ENCODE assay signal across 16 cellular contexts in genomic region chr2:20346565-20347127, GRCh38. TPM values are rescaled to one million over a fixed set of nuclear protein-coding genes. Genes with fewer than 3 reads are reported as not detected.
A peak's percentile ranks its signal among the peaks of the same experiment; 100 is the strongest.
DNase-seq lines count a peak whose midpoint lies in the region; ATAC-seq, FAIRE-seq and TF ChIP-seq lines count a peak whose summit lies in the region.
"Had no signal": no experiment of that assay in that cellular context is flagged by ENCODE, and none has a peak within 500 bp of the region (broad histone marks: within the 10 kb centered on the region; RNA-seq: fewer than 3 reads in every experiment).

No MANE protein-coding gene starts in this region.

- no peak for TF ChIP-seq POLR2A in right lobe of liver (IDR thresholded peaks at IDR 0.05)

- 39% methylated on average over 2 of the region's 2 CpGs for WGBS in right lobe of liver (ENCODE audit: insufficient coverage, low coverage, low lambda C conversion rate, missing lambda C conversion rate)
- 23 to 31% methylated on average over 2 of the region's 2 CpGs for WGBS in pancreas, 2 donors

- peak overlapping the region; percentile 35 for H3K4me3 Mint-ChIP-seq in activated T-helper 2 cell treated with anti-CD3 and anti-CD28 coated beads, Interferon-gamma antibody, Interleukin-2, Interleukin-4, amounts not matched to agents 10 μg/mL and 5 μg/mL and 100 μg/mL, durations not matched to agents 14 hours and 24 hours and 36 hours (ENCODE audit: low read depth)

- H3K36me3 ChIP-seq in right lobe of liver, result no peaks in the 10 kb centered on the region
- H3K36me3 ChIP-seq in A673 (ENCODE audit: insufficient read depth, low read length, poor library complexity, severe bottlenecking), result no peaks in the 10 kb centered on the region
- no peaks in the 10 kb centered on the region for H3K36me3 ChIP-seq in pancreas
- H3K36me3 ChIP-seq: upper lobe of right lung had no signal

- H3K9me3 Mint-ChIP-seq in activated T-helper 2 cell treated with anti-CD3 and anti-CD28 coated beads, Interferon-gamma antibody, Interleukin-2, Interleukin-4, amounts not matched to agents 10 μg/mL and 5 μg/mL and 100 μg/mL, durations not matched to agents 14 hours and 24 hours and 36 hours, result no peaks in the 10 kb centered on the region

- H3K27me3 ChIP-seq in right lobe of liver (no peaks in the 10 kb centered on the region), A673 (replicated peaks; ENCODE audit: insufficient read depth, low read depth, low read length, poor library complexity) (no peaks in the 10 kb centered on the region), pancreas (no peaks in the 10 kb centered on the region)
- H3K27me3 ChIP-seq: upper lobe of right lung had no signal

- H3K27me3 Mint-ChIP-seq in activated T-helper 2 cell treated with anti-CD3 and anti-CD28 coated beads, Interferon-gamma antibody, Interleukin-2, Interleukin-4, amounts not matched to agents 10 μg/mL and 5 μg/mL and 100 μg/mL, durations not matched to agents 14 hours and 24 hours and 36 hours (ENCODE audit: low read depth), result no peaks in the 10 kb centered on the region

- peaks cover 48% of the 10 kb centered on the region for H3K4me1 Mint-ChIP-seq in activated T-helper 2 cell treated with anti-CD3 and anti-CD28 coated beads, Interferon-gamma antibody, Interleukin-2, Interleukin-4, amounts not matched to agents 10 μg/mL and 5 μg/mL and 100 μg/mL, durations not matched to agents 14 hours and 24 hours and 36 hours (ENCODE audit: low read depth)

- no peaks in the 10 kb centered on the region for H3K9me3 ChIP-seq in right lobe of liver
- no peaks in the 10 kb centered on the region for H3K9me3 ChIP-seq in A673 (ENCODE audit: low read depth, low read length, poor library complexity, severe bottlenecking)
- no peaks in the 10 kb centered on the region for H3K9me3 ChIP-seq in pancreas
- H3K9me3 ChIP-seq: upper lobe of right lung had no signal

- H3K4me1 ChIP-seq in right lobe of liver, result peaks cover 0 to 37% (median 15%) of the 10 kb centered on the region in 4 donors
- H3K4me1 ChIP-seq in A673 (ENCODE audit: insufficient read depth, low read length, poor library complexity, severe bottlenecking), result peaks cover 16% of the 10 kb centered on the region
- peaks cover 20 to 36% (median 36%) of the 10 kb centered on the region in 3 donors for H3K4me1 ChIP-seq in pancreas

- no TSS peak for BruUV-seq in A673 (replicated peaks; lab: Mats Ljungman, UMichigan)

- intact Hi-C loops in activated T-helper 2 cell treated with anti-CD3 and anti-CD28 coated beads, Interferon-gamma antibody, Interleukin-2, Interleukin-4, amounts not matched to agents 10 μg/mL and 5 μg/mL and 100 μg/mL, durations not matched to agents 14 hours and 24 hours and 36 hours (cut with micrococcal nuclease), result loop anchor here (5.0 kb wide), 1 partner anchor 39 kb away; no protein-coding TSS in a partner anchor
- intact Hi-C loops in right lobe of liver (cut with DNase I), result no loop called here
- intact Hi-C loops in A673 (cut with micrococcal nuclease; ENCODE audit: unreplicated experiment), result no loop called here
- intact Hi-C loops in pancreas (cut with DNase I), result no loop called here

- DNase-seq in H4 (ENCODE audit: low spot score) (peak; percentile 11), right lobe of liver (no peak), A673 (ENCODE audit: low spot score) (no peak), pancreas (no peak), NCI-H1417 (lab: John Stamatoyannopoulos, UW) (no peak)
- DNase-seq in activated T-helper 2 cell treated with anti-CD3 and anti-CD28 coated beads, Interferon-gamma antibody, Interleukin-2, Interleukin-4, amounts not matched to agents 10 μg/mL and 5 μg/mL and 100 μg/mL, durations not matched to agents 14 hours and 24 hours and 36 hours (ENCODE audit: low spot score), result no peak
- DNase-seq: activated naive CD4-positive, alpha-beta T cell treated with Interleukin-2 at 50 U/mL for 16 hours; cortex of kidney; GF-D8; NCI-H2081; right cardiac atrium; upper lobe of right lung had no signal

- TF ChIP-seq CTCF in 22Rv1 (IDR thresholded peaks at IDR 0.05) (no peak), right lobe of liver (IDR thresholded peaks at IDR 0.05) (no peak), A673 (conservative IDR thresholded peaks at IDR 0.05; ENCODE audit: low read depth, low read length) (no peak), pancreas (IDR thresholded peaks at IDR 0.05) (no peak)

- FAIRE-seq in pancreas (lab: Jason Lieb, UNC), result no peak
- FAIRE-seq: frontal cortex, TTC549 had no signal

- peak overlapping the region; percentile 27; the same call in 1 of the 2 replicates for H3K27ac ChIP-seq in 22Rv1
- peak overlapping the region in 2 of 3 donors; percentile 96 for H3K27ac ChIP-seq in right lobe of liver
- H3K27ac ChIP-seq in A673 (ENCODE audit: low read depth, low read length, poor library complexity, severe bottlenecking), result no peak overlapping the region
- peak overlapping the region in 2 of 4 donors; percentile 16 to 37 for H3K27ac ChIP-seq in pancreas
- H3K27ac ChIP-seq: upper lobe of right lung had no signal

- no peak for ATAC-seq in right lobe of liver
- no peak for ATAC-seq in GM18519 (IDR thresholded peaks at IDR 0.05; ENCODE audit: low FRiP score, unreplicated experiment)
- no peak for ATAC-seq in pancreas
- ATAC-seq: right cardiac atrium, upper lobe of right lung had no signal

- CTCF ChIA-PET in A673 (lab: Charles Lee), result interaction anchor here (0.6 kb wide), 1 partner anchor 20 kb away, joined by 4 read pairs; no protein-coding TSS in a partner anchor

- H3K27ac Mint-ChIP-seq in activated T-helper 2 cell treated with anti-CD3 and anti-CD28 coated beads, Interferon-gamma antibody, Interleukin-2, Interleukin-4, amounts not matched to agents 10 μg/mL and 5 μg/mL and 100 μg/mL, durations not matched to agents 14 hours and 24 hours and 36 hours, result no peak overlapping the region

- H3K36me3 Mint-ChIP-seq in activated T-helper 2 cell treated with anti-CD3 and anti-CD28 coated beads, Interferon-gamma antibody, Interleukin-2, Interleukin-4, amounts not matched to agents 10 μg/mL and 5 μg/mL and 100 μg/mL, durations not matched to agents 14 hours and 24 hours and 36 hours (ENCODE audit: low read depth), result peaks cover 41% of the 10 kb centered on the region

- H3K4me3 ChIP-seq in right lobe of liver (peak overlapping the region in 2 of 3 donors; percentile 6 to 27), A673 (ENCODE audit: low read depth, low read length, poor library complexity, severe bottlenecking) (no peak overlapping the region), pancreas (no peak overlapping the region)
- H3K4me3 ChIP-seq: upper lobe of right lung had no signal

- POLR2A ChIA-PET in A673 (lab: Charles Lee; ENCODE audit: low non-redundant PET), result interaction anchor here (0.6 kb wide), 1 partner anchor 9 kb away, joined by 3 read pairs; no protein-coding TSS in a partner anchor

RNA-seq across cellular contexts. Expression of gene PUM2, which starts 4.0 kb away (rescaled TPM):
- 8.3 and 12.6 TPM in 2 replicates for total RNA-seq in H4 (2014; rRNA removed; shearing (Covaris generic))
- 121 and 127 TPM in 2 replicates for total RNA-seq in activated T-helper 2 cell treated with anti-CD3 and anti-CD28 coated beads, Interferon-gamma antibody, Interleukin-2, Interleukin-4, amounts not matched to agents 10 μg/mL and 5 μg/mL and 100 μg/mL, durations not matched to agents 14 hours and 24 hours and 36 hours
- total RNA-seq in right lobe of liver (10 to 100 TPM; 31.3 to 62.2 (median 51.5) TPM), A673 (2021) (109 and 112 TPM in 2 replicates), pancreas (10 to 100 TPM; 36.3 to 70.2 (median 44.2) TPM)
- polyA plus RNA-seq in pancreas, result 10 to 100 TPM; 17.0 to 23.4 TPM

Comparison
In these comparisons a context has a peak if more than half of its experiments do, and no peak if none do; other contexts are left out.
1. H3K4me3 ChIP-seq: peak in right lobe of liver (2 of 3); none in A673 (single experiment) and pancreas (0 of 4).